11 cellular contexts compared by ENCODE assay signal in the genomic region with DNA sequence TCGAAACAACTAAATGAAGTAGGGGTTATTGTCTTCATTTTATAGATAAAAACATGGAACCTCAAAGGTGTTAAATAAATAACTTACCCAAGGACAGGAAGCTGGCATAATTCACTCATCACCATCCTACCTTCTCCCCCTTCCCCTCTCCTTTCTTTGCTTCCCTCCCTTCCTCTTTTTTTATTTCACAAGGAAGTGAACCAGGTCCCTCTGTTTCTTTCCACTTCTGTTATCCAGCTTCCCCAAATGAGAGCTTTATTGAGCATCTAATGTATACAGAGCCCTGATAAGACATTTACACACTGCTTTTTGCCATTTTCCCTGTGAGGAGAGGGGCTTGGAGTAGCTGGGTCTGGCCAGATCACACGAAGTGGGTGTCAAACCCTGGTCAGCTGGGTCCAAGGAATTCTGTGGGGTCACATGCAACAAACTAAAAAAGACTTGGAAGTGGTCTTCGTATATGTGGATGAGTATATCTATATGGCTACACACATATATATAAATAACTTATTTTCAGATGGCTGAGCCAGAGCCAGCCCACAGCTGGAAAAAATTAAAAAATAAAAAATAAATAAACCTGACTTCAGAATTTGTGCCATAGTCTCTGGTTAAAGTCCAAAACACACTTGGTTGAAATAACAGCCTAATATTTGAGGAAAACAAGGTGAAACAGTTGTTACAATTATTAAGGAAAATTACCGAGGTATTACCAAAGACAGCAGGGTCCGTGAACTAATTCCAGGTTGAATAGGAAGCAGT. TPM values are rescaled to one million over a fixed set of nuclear protein-coding genes. Genes with fewer than 3 reads are reported as not detected.
DNase-seq lines count a peak whose midpoint lies in the region; ATAC-seq and TF ChIP-seq lines count a peak whose summit lies in the region.
"Had no signal": no experiment of that assay in that cellular context is flagged by ENCODE, and none has a peak within 500 bp of the region (broad histone marks: within the 10 kb centered on the region; RNA-seq: fewer than 3 reads in every experiment).

No MANE protein-coding gene starts in this region.

- TF ChIP-seq EP300 in stomach (IDR thresholded peaks at IDR 0.05) = no peak

- H3K4me1 Mint-ChIP-seq in HFFc6 (ENCODE audit: low read depth) (peaks cover 58% of the 10 kb centered on the region), immature natural killer cell (peaks cover 26 to 28% of the 10 kb centered on the region in 2 donors)

- intact Hi-C loops in stomach (cut with DNase I; ENCODE audit: low total_unique reads) = no loop called here

- TF ChIP-seq CTCF in HFFc6 (IDR thresholded peaks at IDR 0.05) (no peak), stomach (IDR thresholded peaks at IDR 0.05) (no peak)

- H3K9me3 Mint-ChIP-seq in HFFc6 (no peaks in the 10 kb centered on the region), immature natural killer cell (no peaks in the 10 kb centered on the region)

- peak overlapping the region in 4 of 5 donors; percentile 76 to 82 (median 80) for H3K27ac ChIP-seq in stomach

- WGBS in stomach, 5 donors = 71 to 79% (median 74%) methylated on average over 5 of the region's 5 CpGs

- peaks cover 38 to 70% (median 53%) of the 10 kb centered on the region in 4 donors for H3K4me1 ChIP-seq in stomach

- DNase-seq in HFFc6 = no peak
- peak; percentile 88 for DNase-seq in SKM-1 (lab: John Stamatoyannopoulos, UW; ENCODE audit: unreplicated experiment)
- DNase-seq in immature natural killer cell = no peak
- DNase-seq in stomach = no peak
- no peak for DNase-seq in stimulated activated CD8-positive, alpha-beta memory T cell treated with anti-CD3 and anti-CD28 coated beads, Interleukin-4, amount 100 ng/mL, for 48 hours
- no peak for DNase-seq in globus pallidus (ENCODE audit: low spot score)
- DNase-seq: activated CD8-positive, alpha-beta memory T cell treated with anti-CD3 and anti-CD28 coated beads, Interleukin-2, amount 50 U/mL, for 48 hours; amygdala; NCI-H1417 treated with DMSO at 0.1 percent for 48 hours had no signal

- H3K27ac Mint-ChIP-seq in HFFc6 (peak overlapping the region; percentile 90), immature natural killer cell (peak overlapping the region in 4 of 6 donors; percentile 24 to 78 (median 58))

- no peaks in the 10 kb centered on the region for H3K27me3 ChIP-seq in stomach

- no peak for TF ChIP-seq POLR2A in stomach (IDR thresholded peaks at IDR 0.05)

- H3K9me3 ChIP-seq in stomach = no peaks in the 10 kb centered on the region

- H3K36me3 Mint-ChIP-seq in HFFc6 (ENCODE audit: low read depth) (no peaks in the 10 kb centered on the region), immature natural killer cell (peaks cover 6 to 8% (median 7%) of the 10 kb centered on the region in 3 donors)

- ATAC-seq in HG02973 (IDR thresholded peaks at IDR 0.05; ENCODE audit: unreplicated experiment) = no peak
- ATAC-seq in GM18907 (IDR thresholded peaks at IDR 0.05; ENCODE audit: unreplicated experiment) = no peak

- no peaks in the 10 kb centered on the region for H3K36me3 ChIP-seq in stomach

- no peak overlapping the region for H3K4me3 ChIP-seq in stomach

- no peaks in the 10 kb centered on the region; the same call in none of the 2 replicates for H3K27me3 Mint-ChIP-seq in HFFc6 (ENCODE audit: insufficient read depth)
- H3K27me3 Mint-ChIP-seq in immature natural killer cell (ENCODE audit: low read depth in 3 of 3) = peaks cover 3 to 6% (median 3%) of the 10 kb centered on the region in 3 donors

- H3K4me3 Mint-ChIP-seq in HFFc6 (no peak overlapping the region; the same call in 1 of the 2 replicates), immature natural killer cell (no peak overlapping the region)

RNA-seq across cellular contexts. Expression of a gene that starts 49.3 kb away (rescaled TPM):
- 100 to 1,000 TPM in 5 of 6 experiments, 10 to 100 TPM in 1; 90.1 to 128 (median 116) TPM for total RNA-seq in HFFc6 (2021; fragmentation: NEBNext Ultra II Directional; extraction: Animal tissue kit (Norgen Biotek cat#: 25700))
- polyA plus RNA-seq in immature natural killer cell (10 to 100 TPM; 27.2 to 54.3 (median 28.7) TPM), stomach (10 to 100 TPM; 24.4 to 40.8 (median 27.6) TPM)
- total RNA-seq in stomach = 100 to 1,000 TPM in 3 of 5 donors, 10 to 100 TPM in 2; 50.1 to 227 (median 113) TPM
